In genomic region chr1:157278383-157279156, GRCh38 we compare ENCODE assay signal across 18 cellular contexts.
A peak's percentile ranks its signal among the peaks of the same experiment; 100 is the strongest.
DNase-seq lines count a peak whose midpoint lies in the region; ATAC-seq, FAIRE-seq and TF ChIP-seq lines count a peak whose summit lies in the region.
"Had no signal": no experiment of that assay in that cellular context is flagged by ENCODE, and none has a peak within 500 bp of the region (broad histone marks: within the 10 kb centered on the region; RNA-seq: fewer than 3 reads in every experiment).

No MANE protein-coding gene starts in this region.

- no peak overlapping the region for H4K91ac ChIP-seq in H1 (replicated peaks; ENCODE audit: insufficient read length, low read length)

- H3K18ac ChIP-seq in H1 (ENCODE audit: extremely low read depth, low read length) (no peak overlapping the region; the same call in 1 of the 2 replicates), mesendoderm (ENCODE audit: low read length) (peak overlapping the region; percentile 20)

- H3K4me3 ChIP-seq in CD8-positive, alpha-beta memory T cell (ENCODE audit: low read length) = no peak overlapping the region
- peak overlapping the region; percentile 29 for H3K4me3 ChIP-seq in SJSA1
- H3K4me3 ChIP-seq in H1 (ENCODE audit: extremely low read depth in 1 of 4, insufficient read depth in 2 of 4, low read depth in 3 of 4, low read length in 4 of 4) = no peak overlapping the region
- no peak overlapping the region for H3K4me3 ChIP-seq in mesendoderm (ENCODE audit: low read length)
- H3K4me3 ChIP-seq: GM12878 had no signal

- no peaks in the 10 kb centered on the region for H4K20me1 ChIP-seq in H1 (replicated peaks in 1 of 2; ENCODE audit: control insufficient read depth in 1 of 2, insufficient read depth in 2 of 2, low read length in 2 of 2)

- CTCF ChIA-PET in CD8-positive, alpha-beta memory T cell (lab: Charles Lee) = no interaction called here
- CTCF ChIA-PET in H1 (lab: Charles Lee; ENCODE audit: partially characterized antibody) = interaction anchor here (0.6 to 1.5 kb wide), 7 partner anchors 11 to 217 kb away, joined by 3 to 5 read pairs (median 3); no protein-coding TSS in a partner anchor

- H3K36me3 ChIP-seq in CD8-positive, alpha-beta memory T cell (ENCODE audit: insufficient read depth, low read length) = no peaks in the 10 kb centered on the region
- peaks cover 38% of the 10 kb centered on the region for H3K36me3 ChIP-seq in SJSA1
- H3K36me3 ChIP-seq in H1 (ENCODE audit: control insufficient read depth in 2 of 4, insufficient read depth in 4 of 4, low read length in 3 of 4) = no peaks in the 10 kb centered on the region
- no peaks in the 10 kb centered on the region for H3K36me3 ChIP-seq in mesendoderm (ENCODE audit: control insufficient read depth, insufficient read depth, low read length)

- no peaks in the 10 kb centered on the region for H3K9me3 Mint-ChIP-seq in CD8-positive, alpha-beta memory T cell

- H3K56ac ChIP-seq in H1 (replicated peaks; ENCODE audit: insufficient read length, low read depth, low read length) (no peak overlapping the region), mesendoderm (ENCODE audit: low read length) (peak overlapping the region; percentile 0)

- no peak overlapping the region for H2BK5ac ChIP-seq in H1 (ENCODE audit: low read depth, low read length)
- H2BK5ac ChIP-seq in mesendoderm (ENCODE audit: low read length) = no peak overlapping the region

- no peak for FAIRE-seq in H1 (lab: Jason Lieb, UNC)
- FAIRE-seq: A204.1, GM12878 had no signal

- TF ChIP-seq CTCF in H1 (IDR thresholded peaks at IDR 0.05; ENCODE audit: control extremely low read depth in 1 of 3, insufficient read depth in 1 of 3, low read depth in 1 of 3, low read length in 3 of 3) = no peak

- H2BK120ac ChIP-seq in H1 (replicated peaks; ENCODE audit: low read depth, low read length) (no peak overlapping the region), mesendoderm (ENCODE audit: low read depth, low read length) (no peak overlapping the region)

- no peaks in the 10 kb centered on the region for H3K4me1 ChIP-seq in CD8-positive, alpha-beta memory T cell (ENCODE audit: insufficient read depth, low read length)
- H3K4me1 ChIP-seq in SJSA1 (replicated peaks) (peaks cover 73% of the 10 kb centered on the region), H1 (replicated peaks in 1 of 4; ENCODE audit: control insufficient read depth in 3 of 4, insufficient read depth in 4 of 4, low read length in 3 of 4) (peaks cover 0 to 11% (median 7%) of the 10 kb centered on the region in 4 experiments; a peak in 4 of 7 replicates), mesendoderm (ENCODE audit: control insufficient read depth, low read depth, low read length) (peaks cover 14% of the 10 kb centered on the region)

- H2BK20ac ChIP-seq in H1 (ENCODE audit: low read length) = no peak overlapping the region

- no peaks in the 10 kb centered on the region for H3K4me1 Mint-ChIP-seq in CD8-positive, alpha-beta memory T cell

- no peak for TF ChIP-seq RAD21 in H1 (IDR thresholded peaks at IDR 0.05 in 1 of 2, conservative IDR thresholded peaks at IDR 0.05 in 1 of 2; ENCODE audit: low read depth in 2 of 2, low read length in 2 of 2)

- no peak overlapping the region for H3K14ac ChIP-seq in H1 (ENCODE audit: insufficient read length)

- H3K79me1 ChIP-seq in H1 (ENCODE audit: low read depth, low read length) = no peaks in the 10 kb centered on the region
- no peaks in the 10 kb centered on the region for H3K79me1 ChIP-seq in mesendoderm (ENCODE audit: low read length)

- H3K4ac ChIP-seq in H1 (replicated peaks; ENCODE audit: insufficient read length, low read depth, low read length) = no peak overlapping the region
- no peak overlapping the region for H3K4ac ChIP-seq in mesendoderm (ENCODE audit: low read depth, low read length)

- WGBS in H1 (ENCODE audit: extremely low coverage in 1 of 2, insufficient coverage in 1 of 2, insufficient read length in 1 of 2, insufficient replicate concordance in 2 of 2, low coverage in 1 of 2, low lambda C conversion rate in 2 of 2, missing lambda C conversion rate in 1 of 2), 2 experiments = 91% methylated on average over 30 of the region's 30 CpGs; no CpG with 5 or more reads in 1 of the 2 experiments
- no CpG with 5 or more reads among the region's 30 CpGs for WGBS in mesendoderm (ENCODE audit: extremely low coverage, insufficient coverage, low lambda C conversion rate)

- no peak for TF ChIP-seq EP300 in H1 (IDR thresholded peaks at IDR 0.05; ENCODE audit: borderline replicate concordance in 1 of 2, low read depth in 2 of 2, low read length in 2 of 2)

- DNase-seq in CD8-positive, alpha-beta memory T cell = no peak
- DNase-seq in SJSA1 (ENCODE audit: low read depth in 1 of 2, low spot score in 2 of 2) (no peak), H1 (ENCODE audit: low read depth in 1 of 2, low spot score in 2 of 2) (no peak), mesendoderm (no peak), NCI-H774 (lab: John Stamatoyannopoulos, UW) (no peak), NCI-H2081 treated with DMSO at 0.1 percent for 48 hours (lab: John Stamatoyannopoulos, UW) (no peak), NCI-H2227 treated with DMSO at 0.1 percent for 48 hours (lab: John Stamatoyannopoulos, UW) (no peak)
- DNase-seq: DMS79; NCI-H1694; NCI-H69; NK-92 treated with Interleukin-12 subunit alpha and Interleukin-12 subunit beta, amount 100 ng/mL, for 24 hours; SHP77 treated with DMSO at 0.1 percent for 48 hours had no signal

- peak overlapping the region; percentile 47 for H3K27ac ChIP-seq in CD8-positive, alpha-beta memory T cell (ENCODE audit: low read depth, low read length)
- H3K27ac ChIP-seq in SJSA1 = peak overlapping the region; percentile 91
- H3K27ac ChIP-seq in H1 (ENCODE audit: low read depth, low read length) = no peak overlapping the region
- H3K27ac ChIP-seq in mesendoderm (ENCODE audit: low read depth, low read length) = no peak overlapping the region
- H3K27ac ChIP-seq: KMS-11, RWPE1 had no signal

- H2BK12ac ChIP-seq in H1 (ENCODE audit: low read depth, low read length) = no peak overlapping the region

- POLR2A ChIA-PET in CD8-positive, alpha-beta memory T cell (lab: Charles Lee) = no interaction called here
- POLR2A ChIA-PET in H1 (lab: Charles Lee; ENCODE audit: partially characterized antibody) = no interaction called here

- H3K79me2 ChIP-seq in H1 (ENCODE audit: control insufficient read depth in 1 of 2, insufficient read depth in 2 of 2, low read length in 2 of 2) = no peaks in the 10 kb centered on the region
- H3K79me2 ChIP-seq in mesendoderm (ENCODE audit: control insufficient read depth, insufficient read depth, low read length) = no peaks in the 10 kb centered on the region

- H4K5ac ChIP-seq in H1 (ENCODE audit: insufficient read length, low read depth, low read length) (no peak overlapping the region), mesendoderm (ENCODE audit: low read length) (no peak overlapping the region)

- H3K23me2 ChIP-seq in H1 (ENCODE audit: low read depth, low read length) = peaks cover 16% of the 10 kb centered on the region; the same call in 1 of the 2 replicates

- no peak overlapping the region for H2AFZ ChIP-seq in H1 (ENCODE audit: low read length)

- peaks cover 0 to 2% (median 0%) of the 10 kb centered on the region in 3 donors for H3K36me3 Mint-ChIP-seq in CD8-positive, alpha-beta memory T cell
- H3K36me3 Mint-ChIP-seq: CD14-positive monocyte had no signal

- ATAC-seq in GM18867 (IDR thresholded peaks at IDR 0.05; ENCODE audit: unreplicated experiment) = no peak
- ATAC-seq: GM12878 had no signal

- no peak overlapping the region for H3K4me3 Mint-ChIP-seq in CD8-positive, alpha-beta memory T cell
- H3K4me3 Mint-ChIP-seq: CD14-positive monocyte had no signal

- peaks cover 3% of the 10 kb centered on the region for H3K27me3 ChIP-seq in CD8-positive, alpha-beta memory T cell (ENCODE audit: insufficient read depth, low read length, poor library complexity, severe bottlenecking)
- no peaks in the 10 kb centered on the region for H3K27me3 ChIP-seq in SJSA1 (replicated peaks)
- H3K27me3 ChIP-seq in H1 (replicated peaks in 1 of 4; ENCODE audit: control insufficient read depth in 3 of 4, extremely low read depth in 1 of 4, insufficient read depth in 3 of 4, low read length in 3 of 4) = peaks cover 0 to 7% (median 3%) of the 10 kb centered on the region in 4 experiments; a peak in 4 of 7 replicates
- H3K27me3 ChIP-seq in mesendoderm (ENCODE audit: insufficient read depth, low read length, poor library complexity) = no peaks in the 10 kb centered on the region

- no peaks in the 10 kb centered on the region for H3K9me3 ChIP-seq in CD8-positive, alpha-beta memory T cell (ENCODE audit: low read length)
- H3K9me3 ChIP-seq in SJSA1 (replicated peaks) = no peaks in the 10 kb centered on the region
- no peaks in the 10 kb centered on the region for H3K9me3 ChIP-seq in H1 (ENCODE audit: insufficient read depth in 2 of 2, low read depth in 1 of 2, low read length in 1 of 2)

- no peak overlapping the region for H3K27ac Mint-ChIP-seq in CD8-positive, alpha-beta memory T cell
- H3K27ac Mint-ChIP-seq: CD14-positive monocyte had no signal

- no peak for TF ChIP-seq POLR2A in H1 (IDR thresholded peaks at IDR 0.05; ENCODE audit: control extremely low read depth in 1 of 2, low read depth in 2 of 2, low read length in 2 of 2)

- H3K27me3 Mint-ChIP-seq in CD8-positive, alpha-beta memory T cell = peaks cover 15 to 25% of the 10 kb centered on the region in 2 donors

- no peak overlapping the region for H3K4me2 ChIP-seq in H1 (ENCODE audit: insufficient read depth in 1 of 2, low read depth in 2 of 2, low read length in 2 of 2)
- no peak overlapping the region for H3K4me2 ChIP-seq in mesendoderm (ENCODE audit: low read length)
- H3K4me2 ChIP-seq: KMS-11 had no signal

- H2BK15ac ChIP-seq in H1 (ENCODE audit: low read length) = no peak overlapping the region; the same call in 1 of the 2 replicates
- H2BK15ac ChIP-seq in mesendoderm (replicated peaks; ENCODE audit: low read depth) = no peak overlapping the region

- no peak overlapping the region for H3K23ac ChIP-seq in H1 (ENCODE audit: insufficient read length)
- no peak overlapping the region for H3K23ac ChIP-seq in mesendoderm (ENCODE audit: low read length)

- H4K8ac ChIP-seq in H1 (ENCODE audit: extremely low read depth, insufficient read depth, low read length) (no peak overlapping the region), mesendoderm (ENCODE audit: low read depth, low read length) (no peak overlapping the region)

- H3K9ac ChIP-seq in H1 (replicated peaks in 1 of 4; ENCODE audit: extremely low read depth in 1 of 4, low read depth in 3 of 4, low read length in 3 of 4) (no peak overlapping the region), mesendoderm (ENCODE audit: low read length) (no peak overlapping the region)
- H3K9ac ChIP-seq: KMS-11 had no signal

- H2AK5ac ChIP-seq in H1 (ENCODE audit: low read depth, low read length) = no peak overlapping the region
- peak overlapping the region; percentile 19 for H2AK5ac ChIP-seq in mesendoderm (ENCODE audit: low read length)

TF ChIP-seq in H1, 55 proteins besides CTCF, POLR2A, EP300 and RAD21 (continues in another document):
- no peak for TF ChIP-seq USF2 (IDR thresholded peaks at IDR 0.05; ENCODE audit: low read length)

Comparison
In these comparisons a context has a peak if more than half of its experiments do, and no peak if none do; other contexts are left out.
1. H3K27ac ChIP-seq: peak in CD8-positive, alpha-beta memory T cell (single experiment) and SJSA1 (single experiment); none in H1 (single experiment) and mesendoderm (single experiment).